ENCODE assay signal across 1 cellular context in genomic region chr11:32069361-32070058, GRCh38.
TF ChIP-seq lines count a peak whose summit lies in the region.

No MANE protein-coding gene starts in this region.

TF ChIP-seq in GM12878, 131 proteins besides CTCF, POLR2A, EP300 and RAD21 (continued from another document and continues in another):
- TF ChIP-seq IRF3 (IDR thresholded peaks at IDR 0.05) (no peak), HDAC2 (IDR thresholded peaks at IDR 0.05) (no peak), BCL11A (IDR thresholded peaks at IDR 0.05; ENCODE audit: low read depth, low read length) (no peak), ZNF384 (IDR thresholded peaks at IDR 0.05; ENCODE audit: borderline replicate concordance, low read depth, low read length) (peak; percentile 93), PML (IDR thresholded peaks at IDR 0.05; ENCODE audit: low read length) (no peak), RFX5 (IDR thresholded peaks at IDR 0.05; ENCODE audit: low read depth, low read length) (no peak), IKZF2 (IDR thresholded peaks at IDR 0.05) (peak in 1 of 2 experiments; percentile 25; a peak in 1 of 4 replicates), SUPT20H (IDR thresholded peaks at IDR 0.05; ENCODE audit: borderline replicate concordance, control insufficient read depth, low read depth, low read length) (no peak), SPI1 (IDR thresholded peaks at IDR 0.05; ENCODE audit: borderline replicate concordance, insufficient read depth, low read depth, low read length) (peak; percentile 80), NR2C2 (IDR thresholded peaks at IDR 0.05; ENCODE audit: borderline replicate concordance, control insufficient read depth, insufficient read length, low read depth) (no peak), POLR2AphosphoS2 (IDR thresholded peaks at IDR 0.05; ENCODE audit: low read depth, low read length) (no peak), USF1 (IDR thresholded peaks at IDR 0.05; ENCODE audit: borderline replicate concordance, extremely low read length, insufficient read depth, low read depth, low read length) (no peak), ATF7 (IDR thresholded peaks at IDR 0.05; ENCODE audit: low read depth) (0 out of 2 replicates have a peak, but pooled peaks have one; percentile 28), JUND (IDR thresholded peaks at IDR 0.05; ENCODE audit: low read depth, low read length) (no peak), ZBTB4 (CRISPR knock-in tag; IDR thresholded peaks at IDR 0.05) (no peak), MYC (IDR thresholded peaks at IDR 0.05; ENCODE audit: insufficient read depth, insufficient read length, insufficient replicate concordance, low read length, severe bottlenecking) (no peak), MYB (IDR thresholded peaks at IDR 0.05; ENCODE audit: borderline replicate concordance, low read depth, low read length) (no peak), MXI1 (IDR thresholded peaks at IDR 0.05; ENCODE audit: low read depth, low read length) (no peak), LARP7 (IDR thresholded peaks at IDR 0.05) (no peak), ZNF207 (IDR thresholded peaks at IDR 0.05; ENCODE audit: borderline replicate concordance) (no peak), CBFB (IDR thresholded peaks at IDR 0.05; ENCODE audit: low read depth) (no peak), NBN (IDR thresholded peaks at IDR 0.05) (0 out of 2 replicates have a peak, but pooled peaks have one; percentile 26), CREB1 (IDR thresholded peaks at IDR 0.05; ENCODE audit: low read depth) (0 out of 2 replicates have a peak, but pooled peaks have one; percentile 24), NFXL1 (IDR thresholded peaks at IDR 0.05; ENCODE audit: borderline replicate concordance) (no peak), BHLHE40 (IDR thresholded peaks at IDR 0.05; ENCODE audit: borderline replicate concordance in 1 of 2, low read depth in 2 of 2, low read length in 1 of 2) (no peak), PAX8 (IDR thresholded peaks at IDR 0.05) (no peak), RAD51 (IDR thresholded peaks at IDR 0.05) (no peak), NRF1 (conservative IDR thresholded peaks at IDR 0.05; ENCODE audit: low read depth, low read length) (no peak), ZNF622 (IDR thresholded peaks at IDR 0.05) (no peak), IRF5 (IDR thresholded peaks at IDR 0.05; ENCODE audit: borderline replicate concordance) (no peak), GABPA (IDR thresholded peaks at IDR 0.05; ENCODE audit: low read depth) (no peak), NFIC (IDR thresholded peaks at IDR 0.05; ENCODE audit: low read depth, low read length) (no peak), E2F4 (IDR thresholded peaks at IDR 0.05; ENCODE audit: low read depth, low read length) (no peak), IRF4 (IDR thresholded peaks at IDR 0.05; ENCODE audit: low read depth, low read length) (0 out of 2 replicates have a peak, but pooled peaks have one; percentile 53), DPF2 (IDR thresholded peaks at IDR 0.05) (0 out of 2 replicates have a peak, but pooled peaks have one; percentile 14), BMI1 (IDR thresholded peaks at IDR 0.05; ENCODE audit: borderline replicate concordance) (no peak), HSF1 (IDR thresholded peaks at IDR 0.05; ENCODE audit: low read depth, low read length) (no peak), RUNX3 (IDR thresholded peaks at IDR 0.05; ENCODE audit: low read length) (peak; percentile 61), TCF7 (IDR thresholded peaks at IDR 0.05; ENCODE audit: borderline replicate concordance) (no peak), BRCA1 (IDR thresholded peaks at IDR 0.05; ENCODE audit: low read depth, low read length) (no peak), KLF5 (IDR thresholded peaks at IDR 0.05; ENCODE audit: partially characterized antibody) (no peak), EGR1 (IDR thresholded peaks at IDR 0.05; ENCODE audit: borderline replicate concordance in 1 of 2, low read depth in 2 of 2, low read length in 2 of 2) (no peak)
- TF ChIP-seq, protein P1, sequence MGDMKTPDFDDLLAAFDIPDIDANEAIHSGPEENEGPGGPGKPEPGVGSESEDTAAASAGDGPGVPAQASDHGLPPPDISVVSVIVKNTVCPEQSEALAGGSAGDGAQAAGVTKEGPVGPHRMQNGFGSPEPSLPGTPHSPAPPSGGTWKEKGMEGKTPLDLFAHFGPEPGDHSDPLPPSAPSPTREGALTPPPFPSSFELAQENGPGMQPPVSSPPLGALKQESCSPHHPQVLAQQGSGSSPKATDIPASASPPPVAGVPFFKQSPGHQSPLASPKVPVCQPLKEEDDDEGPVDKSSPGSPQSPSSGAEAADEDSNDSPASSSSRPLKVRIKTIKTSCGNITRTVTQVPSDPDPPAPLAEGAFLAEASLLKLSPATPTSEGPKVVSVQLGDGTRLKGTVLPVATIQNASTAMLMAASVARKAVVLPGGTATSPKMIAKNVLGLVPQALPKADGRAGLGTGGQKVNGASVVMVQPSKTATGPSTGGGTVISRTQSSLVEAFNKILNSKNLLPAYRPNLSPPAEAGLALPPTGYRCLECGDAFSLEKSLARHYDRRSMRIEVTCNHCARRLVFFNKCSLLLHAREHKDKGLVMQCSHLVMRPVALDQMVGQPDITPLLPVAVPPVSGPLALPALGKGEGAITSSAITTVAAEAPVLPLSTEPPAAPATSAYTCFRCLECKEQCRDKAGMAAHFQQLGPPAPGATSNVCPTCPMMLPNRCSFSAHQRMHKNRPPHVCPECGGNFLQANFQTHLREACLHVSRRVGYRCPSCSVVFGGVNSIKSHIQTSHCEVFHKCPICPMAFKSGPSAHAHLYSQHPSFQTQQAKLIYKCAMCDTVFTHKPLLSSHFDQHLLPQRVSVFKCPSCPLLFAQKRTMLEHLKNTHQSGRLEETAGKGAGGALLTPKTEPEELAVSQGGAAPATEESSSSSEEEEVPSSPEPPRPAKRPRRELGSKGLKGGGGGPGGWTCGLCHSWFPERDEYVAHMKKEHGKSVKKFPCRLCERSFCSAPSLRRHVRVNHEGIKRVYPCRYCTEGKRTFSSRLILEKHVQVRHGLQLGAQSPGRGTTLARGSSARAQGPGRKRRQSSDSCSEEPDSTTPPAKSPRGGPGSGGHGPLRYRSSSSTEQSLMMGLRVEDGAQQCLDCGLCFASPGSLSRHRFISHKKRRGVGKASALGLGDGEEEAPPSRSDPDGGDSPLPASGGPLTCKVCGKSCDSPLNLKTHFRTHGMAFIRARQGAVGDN (IDR thresholded peaks at IDR 0.05), result no peak
- TF ChIP-seq, protein P2, sequence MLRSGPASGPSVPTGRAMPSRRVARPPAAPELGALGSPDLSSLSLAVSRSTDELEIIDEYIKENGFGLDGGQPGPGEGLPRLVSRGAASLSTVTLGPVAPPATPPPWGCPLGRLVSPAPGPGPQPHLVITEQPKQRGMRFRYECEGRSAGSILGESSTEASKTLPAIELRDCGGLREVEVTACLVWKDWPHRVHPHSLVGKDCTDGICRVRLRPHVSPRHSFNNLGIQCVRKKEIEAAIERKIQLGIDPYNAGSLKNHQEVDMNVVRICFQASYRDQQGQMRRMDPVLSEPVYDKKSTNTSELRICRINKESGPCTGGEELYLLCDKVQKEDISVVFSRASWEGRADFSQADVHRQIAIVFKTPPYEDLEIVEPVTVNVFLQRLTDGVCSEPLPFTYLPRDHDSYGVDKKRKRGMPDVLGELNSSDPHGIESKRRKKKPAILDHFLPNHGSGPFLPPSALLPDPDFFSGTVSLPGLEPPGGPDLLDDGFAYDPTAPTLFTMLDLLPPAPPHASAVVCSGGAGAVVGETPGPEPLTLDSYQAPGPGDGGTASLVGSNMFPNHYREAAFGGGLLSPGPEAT (IDR thresholded peaks at IDR 0.05; ENCODE audit: low read depth), result 0 out of 2 replicates have a peak, but pooled peaks have one; percentile 14
- TF ChIP-seq, protein P3, sequence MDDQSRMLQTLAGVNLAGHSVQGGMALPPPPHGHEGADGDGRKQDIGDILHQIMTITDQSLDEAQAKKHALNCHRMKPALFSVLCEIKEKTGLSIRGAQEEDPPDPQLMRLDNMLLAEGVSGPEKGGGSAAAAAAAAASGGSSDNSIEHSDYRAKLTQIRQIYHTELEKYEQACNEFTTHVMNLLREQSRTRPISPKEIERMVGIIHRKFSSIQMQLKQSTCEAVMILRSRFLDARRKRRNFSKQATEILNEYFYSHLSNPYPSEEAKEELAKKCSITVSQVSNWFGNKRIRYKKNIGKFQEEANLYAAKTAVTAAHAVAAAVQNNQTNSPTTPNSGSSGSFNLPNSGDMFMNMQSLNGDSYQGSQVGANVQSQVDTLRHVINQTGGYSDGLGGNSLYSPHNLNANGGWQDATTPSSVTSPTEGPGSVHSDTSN (IDR thresholded peaks at IDR 0.05; ENCODE audit: insufficient replicate concordance, low read depth, low read length), result no peak
- TF ChIP-seq, protein P4, sequence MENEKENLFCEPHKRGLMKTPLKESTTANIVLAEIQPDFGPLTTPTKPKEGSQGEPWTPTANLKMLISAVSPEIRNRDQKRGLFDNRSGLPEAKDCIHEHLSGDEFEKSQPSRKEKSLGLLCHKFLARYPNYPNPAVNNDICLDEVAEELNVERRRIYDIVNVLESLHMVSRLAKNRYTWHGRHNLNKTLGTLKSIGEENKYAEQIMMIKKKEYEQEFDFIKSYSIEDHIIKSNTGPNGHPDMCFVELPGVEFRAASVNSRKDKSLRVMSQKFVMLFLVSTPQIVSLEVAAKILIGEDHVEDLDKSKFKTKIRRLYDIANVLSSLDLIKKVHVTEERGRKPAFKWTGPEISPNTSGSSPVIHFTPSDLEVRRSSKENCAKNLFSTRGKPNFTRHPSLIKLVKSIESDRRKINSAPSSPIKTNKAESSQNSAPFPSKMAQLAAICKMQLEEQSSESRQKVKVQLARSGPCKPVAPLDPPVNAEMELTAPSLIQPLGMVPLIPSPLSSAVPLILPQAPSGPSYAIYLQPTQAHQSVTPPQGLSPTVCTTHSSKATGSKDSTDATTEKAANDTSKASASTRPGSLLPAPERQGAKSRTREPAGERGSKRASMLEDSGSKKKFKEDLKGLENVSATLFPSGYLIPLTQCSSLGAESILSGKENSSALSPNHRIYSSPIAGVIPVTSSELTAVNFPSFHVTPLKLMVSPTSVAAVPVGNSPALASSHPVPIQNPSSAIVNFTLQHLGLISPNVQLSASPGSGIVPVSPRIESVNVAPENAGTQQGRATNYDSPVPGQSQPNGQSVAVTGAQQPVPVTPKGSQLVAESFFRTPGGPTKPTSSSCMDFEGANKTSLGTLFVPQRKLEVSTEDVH (IDR thresholded peaks at IDR 0.05; ENCODE audit: low read depth, partially characterized antibody), result no peak
